8 cellular contexts compared by ENCODE assay signal in the genomic region with DNA sequence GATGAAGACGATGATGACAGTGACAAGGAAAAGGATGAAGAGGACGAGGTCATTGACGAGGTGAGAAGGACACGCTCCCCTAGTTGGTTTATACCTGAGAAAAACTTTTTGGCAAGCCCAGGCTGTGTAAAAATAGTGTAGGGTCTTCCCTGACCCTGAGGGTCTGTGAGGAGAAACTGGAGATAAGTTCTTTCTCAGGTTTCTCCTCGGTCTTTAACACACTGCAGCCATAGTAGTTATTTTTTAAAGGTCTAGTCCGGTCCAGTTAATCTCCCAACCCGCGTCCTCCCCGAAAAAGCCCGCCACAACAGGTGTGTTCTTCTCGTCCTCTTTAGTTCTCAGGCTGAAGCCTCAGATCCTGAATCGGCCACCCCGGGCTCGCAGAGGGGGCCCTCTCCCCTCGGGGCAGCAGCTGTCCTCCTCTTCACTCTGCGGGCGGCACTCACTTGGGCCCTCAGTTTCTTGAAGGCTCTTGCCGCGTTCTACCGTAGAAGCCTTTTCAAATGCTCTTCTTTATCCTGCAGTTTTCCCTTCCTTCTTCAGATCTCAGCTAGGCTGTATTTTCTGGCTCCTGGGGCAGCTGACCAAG. TPM values are rescaled to one million over a fixed set of nuclear protein-coding genes. Genes with fewer than 3 reads are reported as not detected.
DNase-seq lines count a peak whose midpoint lies in the region; ATAC-seq and TF ChIP-seq lines count a peak whose summit lies in the region.

No MANE protein-coding gene starts in this region.

- no peaks in the 10 kb centered on the region for H3K9me3 Mint-ChIP-seq in activated CD8-positive, alpha-beta memory T cell treated with anti-CD3 and anti-CD28 coated beads, Interleukin-2, amount 10 ng/mL, durations not matched to agents 7 days and 5 days (ENCODE audit: low read depth)

- peak overlapping the region; percentile 99 for H3K9ac ChIP-seq in iPS-15b (ENCODE audit: low read depth, low read length)

- DNase-seq in ELR (ENCODE audit: low read depth) (peak; percentile 38), substantia nigra (lab: John Stamatoyannopoulos, UW) (no peak), middle frontal gyrus (ENCODE audit: extremely low spot score, low spot score) (no peak), omental fat pad (ENCODE audit: low spot score) (no peak)
- DNase-seq in activated CD8-positive, alpha-beta memory T cell treated with anti-CD3 and anti-CD28 coated beads, Interleukin-2, amount 10 ng/mL, durations not matched to agents 7 days and 5 days = peak; percentile 44

- H3K4me3 ChIP-seq in iPS-15b (ENCODE audit: low read depth, low read length) = peak overlapping the region; percentile 99

- peaks cover 35% of the 10 kb centered on the region for H3K4me1 Mint-ChIP-seq in activated CD8-positive, alpha-beta memory T cell treated with anti-CD3 and anti-CD28 coated beads, Interleukin-2, amount 10 ng/mL, durations not matched to agents 7 days and 5 days

- peak overlapping the region; percentile 94 for H3K27ac ChIP-seq in substantia nigra (ENCODE audit: low read depth, low read length, poor library complexity, severe bottlenecking)

- no peaks in the 10 kb centered on the region for H3K27me3 ChIP-seq in iPS-15b (ENCODE audit: control insufficient read depth, insufficient read depth, low read length)

- peaks cover 17% of the 10 kb centered on the region for H3K36me3 Mint-ChIP-seq in activated CD8-positive, alpha-beta memory T cell treated with anti-CD3 and anti-CD28 coated beads, Interleukin-2, amount 10 ng/mL, durations not matched to agents 7 days and 5 days

- no peaks in the 10 kb centered on the region for H3K27me3 Mint-ChIP-seq in activated CD8-positive, alpha-beta memory T cell treated with anti-CD3 and anti-CD28 coated beads, Interleukin-2, amount 10 ng/mL, durations not matched to agents 7 days and 5 days

- H3K4me3 Mint-ChIP-seq in activated CD8-positive, alpha-beta memory T cell treated with anti-CD3 and anti-CD28 coated beads, Interleukin-2, amount 10 ng/mL, durations not matched to agents 7 days and 5 days = no peak overlapping the region

- no peaks in the 10 kb centered on the region for H3K4me1 ChIP-seq in iPS-15b (ENCODE audit: control insufficient read depth, insufficient read depth, low read length)

- no peak for TF ChIP-seq CTCF in omental fat pad (IDR thresholded peaks at IDR 0.05)

- no peak overlapping the region for H3K27ac Mint-ChIP-seq in activated CD8-positive, alpha-beta memory T cell treated with anti-CD3 and anti-CD28 coated beads, Interleukin-2, amount 10 ng/mL, durations not matched to agents 7 days and 5 days

- H3K9me3 ChIP-seq in iPS-15b (ENCODE audit: control insufficient read depth, insufficient read depth, low read length) = no peaks in the 10 kb centered on the region

- peak; percentile 3 for ATAC-seq in HG02938 (IDR thresholded peaks at IDR 0.05; ENCODE audit: unreplicated experiment)
- ATAC-seq in activated CD8-positive, alpha-beta memory T cell treated with anti-CD3 and anti-CD28 coated beads, Interleukin-2, amount 10 ng/mL, durations not matched to agents 7 days and 5 days = no peak
- no peak for ATAC-seq in HG03342 (IDR thresholded peaks at IDR 0.05; ENCODE audit: unreplicated experiment)
- ATAC-seq in omental fat pad (ENCODE audit: low FRiP score) = no peak

- peaks cover 10% of the 10 kb centered on the region for H3K36me3 ChIP-seq in iPS-15b (ENCODE audit: control insufficient read depth, insufficient read depth, low read length)

- CTCF ChIA-PET in activated CD8-positive, alpha-beta memory T cell treated with anti-CD3 and anti-CD28 coated beads, Interleukin-2, amount 10 ng/mL, durations not matched to agents 7 days and 5 days (lab: Charles Lee) = interaction anchor here (0.8 to 1.7 kb wide), 4 partner anchors 10 to 73 kb away, joined by 3 to 4 read pairs (median 3); no protein-coding TSS in a partner anchor

RNA-seq across cellular contexts. Expression of a gene that starts 0.4 kb away (rescaled TPM):
- total RNA-seq in activated CD8-positive, alpha-beta memory T cell treated with anti-CD3 and anti-CD28 coated beads, Interleukin-2, amount 10 ng/mL, durations not matched to agents 7 days and 5 days = 10 to 100 TPM; 53.1 to 77.0 TPM
- total RNA-seq in omental fat pad = 10 to 100 TPM; 39.6 to 93.8 (median 44.9) TPM

RNA-seq across cellular contexts. Expression of a gene that starts 0.7 kb away (rescaled TPM):
- total RNA-seq in activated CD8-positive, alpha-beta memory T cell treated with anti-CD3 and anti-CD28 coated beads, Interleukin-2, amount 10 ng/mL, durations not matched to agents 7 days and 5 days = 10 to 100 TPM; 43.8 to 57.9 TPM
- total RNA-seq in omental fat pad = 10 to 100 TPM; 30.6 to 39.8 (median 39.3) TPM

RNA-seq across cellular contexts. Expression of a gene that starts 48.1 kb away (rescaled TPM):
- not detected for total RNA-seq in activated CD8-positive, alpha-beta memory T cell treated with anti-CD3 and anti-CD28 coated beads, Interleukin-2, amount 10 ng/mL, durations not matched to agents 7 days and 5 days
- not detected for total RNA-seq in omental fat pad

RNA-seq across cellular contexts. Expression of a gene that starts 57.3 kb away (rescaled TPM):
- 10 to 100 TPM; 12.1 to 16.0 TPM for total RNA-seq in activated CD8-positive, alpha-beta memory T cell treated with anti-CD3 and anti-CD28 coated beads, Interleukin-2, amount 10 ng/mL, durations not matched to agents 7 days and 5 days
- 10 to 100 TPM; 16.7 to 27.4 (median 21.4) TPM for total RNA-seq in omental fat pad

Comparison
In these comparisons a context has a peak if more than half of its experiments do, and no peak if none do; other contexts are left out.
1. DNase-seq: peak in ELR (single experiment) and activated CD8-positive, alpha-beta memory T cell treated with anti-CD3 and anti-CD28 coated beads, Interleukin-2, amount 10 ng/mL, durations not matched to agents 7 days and 5 days (single experiment); none in substantia nigra (0 of 49), middle frontal gyrus (single experiment) and omental fat pad (single experiment).